Comparison of ENCODE assay signal across 23 cellular contexts in the genomic region with DNA sequence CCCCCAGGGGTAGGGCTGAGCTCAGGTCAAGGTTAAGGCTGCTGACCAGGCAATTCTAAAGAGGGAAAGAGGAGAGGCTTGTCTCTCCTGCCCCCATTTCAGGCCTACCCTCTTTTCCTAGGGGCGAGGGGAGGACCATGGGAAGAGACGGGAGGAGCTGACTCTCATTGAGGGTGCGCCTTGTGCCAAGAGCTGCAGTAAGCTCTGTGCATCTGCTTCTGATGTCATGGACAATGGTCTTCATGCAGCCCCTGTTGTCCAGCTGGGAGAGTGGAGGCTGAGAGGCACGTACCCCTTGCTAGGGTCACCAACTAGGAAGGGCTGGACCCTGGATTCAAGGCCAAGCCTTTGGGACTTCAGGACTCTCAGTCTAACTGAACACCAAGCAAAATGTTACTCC.
"Had no signal": no experiment of that assay in that cellular context is flagged by ENCODE, and none has a peak within 500 bp of the region (broad histone marks: within the 10 kb centered on the region; RNA-seq: fewer than 3 reads in every experiment).

No MANE protein-coding gene starts in this region.

- H3K9me3 Mint-ChIP-seq: immature natural killer cell, mesothelial cell of epicardium had no signal

- H3K9me3 ChIP-seq: colonic mucosa, gastroesophageal sphincter, heart left ventricle, left lung, lower lobe of right lung had no signal

- H3K36me3 ChIP-seq: colonic mucosa, gastroesophageal sphincter, heart left ventricle, left lung, lower lobe of right lung had no signal

- H3K27ac ChIP-seq: colonic mucosa, dorsolateral prefrontal cortex, epithelial cell of prostate, foreskin keratinocyte, gastroesophageal sphincter, heart left ventricle, hepatocyte, left lung, lower lobe of right lung had no signal

- H3K27ac Mint-ChIP-seq: immature natural killer cell; mesothelial cell of epicardium; naive thymus-derived CD4-positive, alpha-beta T cell had no signal

- DNase-seq: colonic mucosa; dermis blood vessel endothelial cell; dorsolateral prefrontal cortex; effector CD4-positive, alpha-beta T cell; effector memory CD4-positive, alpha-beta T cell; erythroblast; foreskin keratinocyte; heart left ventricle; hypothalamus; immature natural killer cell; islet precursor cell; kidney; kidney glomerular epithelial cell; left lung; left ventricle myocardium superior; lower lobe of right lung; mesenchymal stem cell; naive thymus-derived CD4-positive, alpha-beta T cell had no signal

- H3K27me3 ChIP-seq: colonic mucosa, foreskin keratinocyte, gastroesophageal sphincter, heart left ventricle, hepatocyte had no signal

- ATAC-seq: esophagus mucosa; foreskin keratinocyte; gastroesophageal sphincter; heart left ventricle; left lung; left ventricle myocardium superior; lower lobe of right lung; naive thymus-derived CD4-positive, alpha-beta T cell had no signal

- H3K36me3 Mint-ChIP-seq: immature natural killer cell, mesothelial cell of epicardium had no signal

- H3K4me1 ChIP-seq: colonic mucosa, foreskin keratinocyte, lower lobe of right lung had no signal

- H3K4me3 Mint-ChIP-seq: immature natural killer cell, mesothelial cell of epicardium had no signal

- H3K4me3 ChIP-seq: colonic mucosa, dorsolateral prefrontal cortex, gastroesophageal sphincter, heart left ventricle, hepatocyte, left lung, lower lobe of right lung had no signal
